In the genomic region with DNA sequence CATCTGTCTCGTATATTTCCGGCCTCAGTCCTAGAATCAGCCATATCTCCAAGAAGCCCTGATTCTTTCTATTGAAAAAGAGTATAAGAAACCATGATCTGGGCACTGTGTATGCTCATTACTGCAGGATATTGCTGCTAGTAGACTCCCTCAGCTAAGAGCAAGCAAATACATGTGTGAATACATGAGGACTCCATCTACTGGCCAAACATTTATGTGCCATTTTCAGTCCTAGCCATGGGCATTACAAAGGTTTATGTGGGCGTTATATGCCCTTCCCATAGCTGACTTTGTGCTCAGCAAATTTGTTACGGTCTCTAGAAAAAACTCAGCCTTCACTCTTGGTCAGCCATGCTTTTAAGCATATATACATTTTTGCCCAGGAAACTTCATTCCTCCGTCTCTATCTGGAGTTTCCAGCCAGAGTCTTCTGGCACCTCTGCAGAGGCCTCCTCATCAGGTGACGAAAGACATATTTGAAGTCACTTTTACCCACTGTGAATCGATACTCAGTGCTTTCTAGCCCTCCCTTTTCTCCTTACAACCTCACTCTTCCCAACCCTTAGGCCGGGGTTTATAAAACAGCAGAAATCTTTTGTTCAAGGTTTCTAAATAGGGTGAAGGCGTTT, we compare ENCODE assay signal across 9 cellular contexts.
DNase-seq lines count a peak whose midpoint lies in the region; ATAC-seq and TF ChIP-seq lines count a peak whose summit lies in the region.
"Had no signal": no experiment of that assay in that cellular context is flagged by ENCODE, and none has a peak within 500 bp of the region (broad histone marks: within the 10 kb centered on the region; RNA-seq: fewer than 3 reads in every experiment).

No MANE protein-coding gene starts in this region.

- no peak overlapping the region for H2BK120ac ChIP-seq in mesendoderm (ENCODE audit: low read depth, low read length)

- H3K27ac Mint-ChIP-seq in GM23338: no peak overlapping the region
- H3K27ac Mint-ChIP-seq in activated naive CD8-positive, alpha-beta T cell treated with anti-CD3 and anti-CD28 coated beads for 36 hours: no peak overlapping the region
- H3K27ac Mint-ChIP-seq: dendritic cell treated with granulocyte-macrophage colony-stimulating factor and Interleukin-4, amounts not matched to agents 40 ng/mL and 50 ng/mL, for 4 days had no signal

- no peaks in the 10 kb centered on the region for H3K9me2 ChIP-seq in GM23338 (ENCODE audit: insufficient read depth)

- no peak overlapping the region for H2BK5ac ChIP-seq in mesendoderm (ENCODE audit: low read length)

- no peaks in the 10 kb centered on the region for H3K36me3 Mint-ChIP-seq in GM23338 (ENCODE audit: low read depth)
- H3K36me3 Mint-ChIP-seq in activated naive CD8-positive, alpha-beta T cell treated with anti-CD3 and anti-CD28 coated beads for 36 hours: no peaks in the 10 kb centered on the region

- H3K27me3 Mint-ChIP-seq in GM23338 (ENCODE audit: insufficient read depth, low read depth, poor library complexity): no peaks in the 10 kb centered on the region
- H3K27me3 Mint-ChIP-seq in activated naive CD8-positive, alpha-beta T cell treated with anti-CD3 and anti-CD28 coated beads for 36 hours: no peaks in the 10 kb centered on the region
- H3K27me3 Mint-ChIP-seq: dendritic cell treated with granulocyte-macrophage colony-stimulating factor and Interleukin-4, amounts not matched to agents 40 ng/mL and 50 ng/mL, for 4 days had no signal

- H2BK15ac ChIP-seq in mesendoderm (replicated peaks; ENCODE audit: low read depth): no peak overlapping the region

- H3K4me2 ChIP-seq in GM23338 (no peak overlapping the region), mesendoderm (ENCODE audit: low read length) (no peak overlapping the region)

- H3K27me3 ChIP-seq in GM23338 (ENCODE audit: insufficient read depth): no peaks in the 10 kb centered on the region
- no peaks in the 10 kb centered on the region for H3K27me3 ChIP-seq in mesendoderm (ENCODE audit: insufficient read depth, low read length, poor library complexity)

- no CpG with 5 or more reads among the region's 9 CpGs for WGBS in mesendoderm (ENCODE audit: extremely low coverage, insufficient coverage, low lambda C conversion rate)

- H3F3A ChIP-seq in GM23338 (replicated peaks; ENCODE audit: low read depth): no peaks in the 10 kb centered on the region

- no peak overlapping the region for H2AK5ac ChIP-seq in mesendoderm (ENCODE audit: low read length)

- no peak overlapping the region for H3K18ac ChIP-seq in mesendoderm (ENCODE audit: low read length)

- H3K4me3 ChIP-seq in GM23338: no peak overlapping the region
- H3K4me3 ChIP-seq in mesendoderm (ENCODE audit: low read length): no peak overlapping the region

- H3K9me3 Mint-ChIP-seq in GM23338: no peaks in the 10 kb centered on the region
- peaks cover 3% of the 10 kb centered on the region for H3K9me3 Mint-ChIP-seq in activated naive CD8-positive, alpha-beta T cell treated with anti-CD3 and anti-CD28 coated beads for 36 hours

- no peak overlapping the region for H3K4me3 Mint-ChIP-seq in GM23338
- no peak overlapping the region for H3K4me3 Mint-ChIP-seq in activated naive CD8-positive, alpha-beta T cell treated with anti-CD3 and anti-CD28 coated beads for 36 hours
- H3K4me3 Mint-ChIP-seq: dendritic cell treated with granulocyte-macrophage colony-stimulating factor and Interleukin-4, amounts not matched to agents 40 ng/mL and 50 ng/mL, for 4 days had no signal

- H3K4ac ChIP-seq in mesendoderm (ENCODE audit: low read depth, low read length): no peak overlapping the region

- H4K5ac ChIP-seq in mesendoderm (ENCODE audit: low read length): peak overlapping the region; percentile 66

- no peak overlapping the region for H3K56ac ChIP-seq in mesendoderm (ENCODE audit: low read length)

- no peak overlapping the region; the same call in 1 of the 2 replicates for H2AFZ ChIP-seq in GM23338

- H3K36me3 ChIP-seq in GM23338 (ENCODE audit: insufficient read depth) (no peaks in the 10 kb centered on the region), mesendoderm (ENCODE audit: control insufficient read depth, insufficient read depth, low read length) (no peaks in the 10 kb centered on the region)

- H3K4me1 Mint-ChIP-seq in GM23338: no peaks in the 10 kb centered on the region; the same call in 2 of the 3 replicates
- H3K4me1 Mint-ChIP-seq in activated naive CD8-positive, alpha-beta T cell treated with anti-CD3 and anti-CD28 coated beads for 36 hours: no peaks in the 10 kb centered on the region

- H3K27ac ChIP-seq in GM23338 (ENCODE audit: low read depth) (no peak overlapping the region), mesendoderm (ENCODE audit: low read depth, low read length) (no peak overlapping the region)

- H4K20me1 ChIP-seq in GM23338 (replicated peaks; ENCODE audit: insufficient read depth): no peaks in the 10 kb centered on the region

- H3K4me1 ChIP-seq in GM23338 (ENCODE audit: insufficient read depth): no peaks in the 10 kb centered on the region
- H3K4me1 ChIP-seq in mesendoderm (ENCODE audit: control insufficient read depth, low read depth, low read length): peaks cover 5% of the 10 kb centered on the region

- H3K23ac ChIP-seq in mesendoderm (ENCODE audit: low read length): no peak overlapping the region

- H3K9ac ChIP-seq in mesendoderm (ENCODE audit: low read length): no peak overlapping the region

- peak; percentile 63 for DNase-seq in GM23338 (ENCODE audit: low spot score)
- peak; percentile 26 for DNase-seq in NCI-H1092 treated with DMSO at 0.1 percent for 48 hours (lab: John Stamatoyannopoulos, UW)
- DNase-seq in SW480 (ENCODE audit: low spot score): peak; percentile 30
- peak; percentile 66 for DNase-seq in mesendoderm
- DNase-seq in activated naive CD8-positive, alpha-beta T cell treated with anti-CD3 and anti-CD28 coated beads for 36 hours: no peak
- DNase-seq: NCI-H1436 treated with DMSO at 0.1 percent for 48 hours had no signal

- H3K79me2 ChIP-seq in GM23338 (replicated peaks; ENCODE audit: insufficient read depth) (no peaks in the 10 kb centered on the region), mesendoderm (ENCODE audit: control insufficient read depth, insufficient read depth, low read length) (no peaks in the 10 kb centered on the region)

- no peaks in the 10 kb centered on the region for H3K79me1 ChIP-seq in mesendoderm (ENCODE audit: low read length)

- peak; percentile 95 for ATAC-seq in GM23338
- ATAC-seq in GM19455 (IDR thresholded peaks at IDR 0.05; ENCODE audit: unreplicated experiment): no peak
- ATAC-seq in HG02588 (IDR thresholded peaks at IDR 0.05; ENCODE audit: unreplicated experiment): no peak

- TF ChIP-seq CTCF in GM23338 (conservative IDR thresholded peaks at IDR 0.05; ENCODE audit: low read depth in 2 of 2): peak; percentile 56 to 76

- H4K8ac ChIP-seq in mesendoderm (ENCODE audit: low read depth, low read length): no peak overlapping the region

TF ChIP-seq in GM23338, 12 proteins besides CTCF, POLR2A, EP300 and RAD21 (continues in another document):
- TF ChIP-seq ZNF114 (CRISPR knock-in tag; IDR thresholded peaks at IDR 0.05) (no peak), EZH2phosphoT487 (IDR thresholded peaks at IDR 0.05; ENCODE audit: unreplicated experiment) (no peak), JUNB (IDR thresholded peaks at IDR 0.05; ENCODE audit: unreplicated experiment) (no peak), CREB1 (CRISPR knock-in tag; IDR thresholded peaks at IDR 0.05; ENCODE audit: low read depth) (no peak)
